Comparison of ENCODE assay signal across 12 cellular contexts in genomic region chr6:137680678-137681346, GRCh38.
DNase-seq lines count a peak whose midpoint lies in the region; ATAC-seq and TF ChIP-seq lines count a peak whose summit lies in the region.
"Had no signal": no experiment of that assay in that cellular context is flagged by ENCODE, and none has a peak within 500 bp of the region (broad histone marks: within the 10 kb centered on the region; RNA-seq: fewer than 3 reads in every experiment).

No MANE protein-coding gene starts in this region.

- peak; percentile 62 for ATAC-seq in activated CD4-positive, alpha-beta T cell treated with anti-CD3 and anti-CD28 coated beads for 36 hours
- peak; percentile 45 for ATAC-seq in HG03520 (IDR thresholded peaks at IDR 0.05; ENCODE audit: unreplicated experiment)
- ATAC-seq in activated naive CD8-positive, alpha-beta T cell treated with anti-CD3 and anti-CD28 coated beads, Interleukin-2, amount 50 U/mL, for 24 hours, result peak; percentile 49
- no peak for ATAC-seq in GM21360 (IDR thresholded peaks at IDR 0.05; ENCODE audit: unreplicated experiment)
- ATAC-seq in CD4-positive, alpha-beta T cell (ENCODE audit: poor library complexity), result no peak

- peaks cover 4% of the 10 kb centered on the region for H3K27me3 ChIP-seq in CD4-positive, alpha-beta T cell (ENCODE audit: control insufficient read depth, insufficient read depth, low read length)
- peaks cover 3% of the 10 kb centered on the region for H3K27me3 ChIP-seq in WERI-Rb-1 (ENCODE audit: insufficient read depth, low read depth, severe bottlenecking)
- H3K27me3 ChIP-seq: right lobe of liver had no signal

- no peaks in the 10 kb centered on the region for H3K36me3 ChIP-seq in WERI-Rb-1
- H3K36me3 ChIP-seq: right lobe of liver had no signal

- H3K27me3 Mint-ChIP-seq in activated CD4-positive, alpha-beta T cell treated with anti-CD3 and anti-CD28 coated beads for 36 hours, result peaks cover 12% of the 10 kb centered on the region
- no peaks in the 10 kb centered on the region for H3K27me3 Mint-ChIP-seq in activated CD4-positive, alpha-beta T cell treated with anti-CD3 and anti-CD28 coated beads, Interleukin-2, amount 10 ng/mL, durations not matched to agents 7 days and 5 days
- peaks cover 7% of the 10 kb centered on the region for H3K27me3 Mint-ChIP-seq in activated naive CD8-positive, alpha-beta T cell treated with anti-CD3 and anti-CD28 coated beads, Interleukin-2, amount 50 U/mL, for 24 hours
- H3K27me3 Mint-ChIP-seq in CD4-positive, alpha-beta T cell, result peaks cover 7% of the 10 kb centered on the region

- POLR2A ChIA-PET in activated CD4-positive, alpha-beta T cell treated with anti-CD3 and anti-CD28 coated beads for 36 hours (lab: Charles Lee), result interaction anchor here (1.0 to 1.9 kb wide), 5 partner anchors 18 to 190 kb away, joined by 3 to 12 read pairs (median 5); no protein-coding TSS in a partner anchor
- POLR2A ChIA-PET in activated CD4-positive, alpha-beta T cell treated with anti-CD3 and anti-CD28 coated beads, Interleukin-2, amount 10 ng/mL, durations not matched to agents 7 days and 5 days (lab: Charles Lee), result no interaction called here
- POLR2A ChIA-PET in CD4-positive, alpha-beta T cell (lab: Charles Lee), result no interaction called here

- DNase-seq in activated CD4-positive, alpha-beta T cell treated with anti-CD3 and anti-CD28 coated beads for 36 hours, result no peak
- no peak for DNase-seq in activated CD4-positive, alpha-beta T cell treated with anti-CD3 and anti-CD28 coated beads, Interleukin-2, amount 10 ng/mL, durations not matched to agents 7 days and 5 days
- no peak for DNase-seq in activated naive CD8-positive, alpha-beta T cell treated with anti-CD3 and anti-CD28 coated beads, Interleukin-2, amount 50 U/mL, for 24 hours
- DNase-seq in renal cortical epithelial cell (ENCODE audit: low read depth), result peak; percentile 41
- no peak for DNase-seq in CD4-positive, alpha-beta T cell
- DNase-seq in WERI-Rb-1, result no peak
- DNase-seq: Kasumi-1; NK-92 treated with Interleukin-12 subunit alpha and Interleukin-12 subunit beta, amount 100 ng/mL, for 24 hours had no signal

- intact Hi-C loops in activated CD4-positive, alpha-beta T cell treated with anti-CD3 and anti-CD28 coated beads for 36 hours (cut with DNase I, micrococcal nuclease), result loop anchor here (1.0 kb wide), 5 partner anchors 18 to 297 kb away; partner anchors contain the start of gene TNFAIP3 (in 1 of the 2)
- intact Hi-C loops in CD4-positive, alpha-beta T cell (cut with DNase I, micrococcal nuclease), result no loop called here

- H3K36me3 Mint-ChIP-seq in activated CD4-positive, alpha-beta T cell treated with anti-CD3 and anti-CD28 coated beads for 36 hours (ENCODE audit: low read depth), result no peaks in the 10 kb centered on the region
- H3K36me3 Mint-ChIP-seq in activated CD4-positive, alpha-beta T cell treated with anti-CD3 and anti-CD28 coated beads, Interleukin-2, amount 10 ng/mL, durations not matched to agents 7 days and 5 days (ENCODE audit: low read depth), result peaks cover 10% of the 10 kb centered on the region
- no peaks in the 10 kb centered on the region for H3K36me3 Mint-ChIP-seq in activated naive CD8-positive, alpha-beta T cell treated with anti-CD3 and anti-CD28 coated beads, Interleukin-2, amount 50 U/mL, for 24 hours (ENCODE audit: low read depth)
- H3K36me3 Mint-ChIP-seq in CD4-positive, alpha-beta T cell (ENCODE audit: low read depth), result no peaks in the 10 kb centered on the region

- TF ChIP-seq CTCF in CD4-positive, alpha-beta T cell (IDR thresholded peaks at IDR 0.05), result no peak
- TF ChIP-seq CTCF in WERI-Rb-1 (IDR thresholded peaks at IDR 0.05; ENCODE audit: low read depth, low read length), result no peak

- H3K27ac Mint-ChIP-seq in activated CD4-positive, alpha-beta T cell treated with anti-CD3 and anti-CD28 coated beads for 36 hours, result peak overlapping the region; percentile 67
- no peak overlapping the region for H3K27ac Mint-ChIP-seq in activated CD4-positive, alpha-beta T cell treated with anti-CD3 and anti-CD28 coated beads, Interleukin-2, amount 10 ng/mL, durations not matched to agents 7 days and 5 days
- peak overlapping the region; percentile 74 for H3K27ac Mint-ChIP-seq in activated naive CD8-positive, alpha-beta T cell treated with anti-CD3 and anti-CD28 coated beads, Interleukin-2, amount 50 U/mL, for 24 hours
- H3K27ac Mint-ChIP-seq in CD4-positive, alpha-beta T cell, result no peak overlapping the region

- peak overlapping the region; percentile 2 for H3K4me3 Mint-ChIP-seq in activated CD4-positive, alpha-beta T cell treated with anti-CD3 and anti-CD28 coated beads for 36 hours
- no peak overlapping the region for H3K4me3 Mint-ChIP-seq in activated CD4-positive, alpha-beta T cell treated with anti-CD3 and anti-CD28 coated beads, Interleukin-2, amount 10 ng/mL, durations not matched to agents 7 days and 5 days
- peak overlapping the region; percentile 40 for H3K4me3 Mint-ChIP-seq in activated naive CD8-positive, alpha-beta T cell treated with anti-CD3 and anti-CD28 coated beads, Interleukin-2, amount 50 U/mL, for 24 hours
- no peak overlapping the region for H3K4me3 Mint-ChIP-seq in CD4-positive, alpha-beta T cell

- H3K4me1 Mint-ChIP-seq in activated CD4-positive, alpha-beta T cell treated with anti-CD3 and anti-CD28 coated beads for 36 hours, result peaks cover 53% of the 10 kb centered on the region
- peaks cover 55% of the 10 kb centered on the region for H3K4me1 Mint-ChIP-seq in activated CD4-positive, alpha-beta T cell treated with anti-CD3 and anti-CD28 coated beads, Interleukin-2, amount 10 ng/mL, durations not matched to agents 7 days and 5 days
- peaks cover 46% of the 10 kb centered on the region for H3K4me1 Mint-ChIP-seq in activated naive CD8-positive, alpha-beta T cell treated with anti-CD3 and anti-CD28 coated beads, Interleukin-2, amount 50 U/mL, for 24 hours
- H3K4me1 Mint-ChIP-seq in CD4-positive, alpha-beta T cell (ENCODE audit: low read depth), result peaks cover 14% of the 10 kb centered on the region

- peaks cover 2% of the 10 kb centered on the region for H3K9me3 Mint-ChIP-seq in activated CD4-positive, alpha-beta T cell treated with anti-CD3 and anti-CD28 coated beads for 36 hours (ENCODE audit: low read depth)
- H3K9me3 Mint-ChIP-seq in activated CD4-positive, alpha-beta T cell treated with anti-CD3 and anti-CD28 coated beads, Interleukin-2, amount 10 ng/mL, durations not matched to agents 7 days and 5 days, result peaks cover 10% of the 10 kb centered on the region
- peaks cover 3% of the 10 kb centered on the region for H3K9me3 Mint-ChIP-seq in activated naive CD8-positive, alpha-beta T cell treated with anti-CD3 and anti-CD28 coated beads, Interleukin-2, amount 50 U/mL, for 24 hours
- H3K9me3 Mint-ChIP-seq in CD4-positive, alpha-beta T cell, result peaks cover 2% of the 10 kb centered on the region

- no peak overlapping the region for H3K4me3 ChIP-seq in WERI-Rb-1 (ENCODE audit: low read depth, low read length)
- H3K4me3 ChIP-seq: right lobe of liver had no signal

- H3K27ac ChIP-seq in CD4-positive, alpha-beta T cell (ENCODE audit: low read depth, low read length), result no peak overlapping the region
- H3K27ac ChIP-seq in WERI-Rb-1, result no peak overlapping the region
- H3K27ac ChIP-seq: right lobe of liver, VCaP had no signal

- CTCF ChIA-PET in activated CD4-positive, alpha-beta T cell treated with anti-CD3 and anti-CD28 coated beads for 36 hours (lab: Charles Lee), result interaction anchor here (0.6 to 2.2 kb wide), 12 partner anchors 12 to 849 kb away, joined by 3 to 22 read pairs (median 4); no protein-coding TSS in a partner anchor
- CTCF ChIA-PET in activated CD4-positive, alpha-beta T cell treated with anti-CD3 and anti-CD28 coated beads, Interleukin-2, amount 10 ng/mL, durations not matched to agents 7 days and 5 days (lab: Charles Lee), result interaction anchor here (1.2 to 2.3 kb wide), 6 partner anchors 10 to 187 kb away, joined by 3 to 9 read pairs (median 4); partner anchors contain the start of gene TNFAIP3
- CTCF ChIA-PET in CD4-positive, alpha-beta T cell (lab: Charles Lee), result no interaction called here

- no peaks in the 10 kb centered on the region for H3K9me3 ChIP-seq in CD4-positive, alpha-beta T cell (ENCODE audit: control insufficient read depth, low read length)
- H3K9me3 ChIP-seq in WERI-Rb-1 (ENCODE audit: severe bottlenecking), result no peaks in the 10 kb centered on the region
- H3K9me3 ChIP-seq: right lobe of liver had no signal

Comparison
In these comparisons a context has a peak if more than half of its experiments do, and no peak if none do; other contexts are left out.
1. H3K27ac Mint-ChIP-seq: peak in activated CD4-positive, alpha-beta T cell treated with anti-CD3 and anti-CD28 coated beads for 36 hours (single experiment) and activated naive CD8-positive, alpha-beta T cell treated with anti-CD3 and anti-CD28 coated beads, Interleukin-2, amount 50 U/mL, for 24 hours (single experiment); none in activated CD4-positive, alpha-beta T cell treated with anti-CD3 and anti-CD28 coated beads, Interleukin-2, amount 10 ng/mL, durations not matched to agents 7 days and 5 days (single experiment) and CD4-positive, alpha-beta T cell (single experiment).
2. H3K4me3 Mint-ChIP-seq: peak in activated CD4-positive, alpha-beta T cell treated with anti-CD3 and anti-CD28 coated beads for 36 hours (single experiment) and activated naive CD8-positive, alpha-beta T cell treated with anti-CD3 and anti-CD28 coated beads, Interleukin-2, amount 50 U/mL, for 24 hours (single experiment); none in activated CD4-positive, alpha-beta T cell treated with anti-CD3 and anti-CD28 coated beads, Interleukin-2, amount 10 ng/mL, durations not matched to agents 7 days and 5 days (single experiment) and CD4-positive, alpha-beta T cell (single experiment).
3. ATAC-seq: peak in activated CD4-positive, alpha-beta T cell treated with anti-CD3 and anti-CD28 coated beads for 36 hours (single experiment), HG03520 (single experiment) and activated naive CD8-positive, alpha-beta T cell treated with anti-CD3 and anti-CD28 coated beads, Interleukin-2, amount 50 U/mL, for 24 hours (single experiment); none in GM21360 (single experiment) and CD4-positive, alpha-beta T cell (single experiment).
4. intact Hi-C loops: an anchor here in activated CD4-positive, alpha-beta T cell treated with anti-CD3 and anti-CD28 coated beads for 36 hours (1.0 kb wide); none called in CD4-positive, alpha-beta T cell.